In the genomic region with DNA sequence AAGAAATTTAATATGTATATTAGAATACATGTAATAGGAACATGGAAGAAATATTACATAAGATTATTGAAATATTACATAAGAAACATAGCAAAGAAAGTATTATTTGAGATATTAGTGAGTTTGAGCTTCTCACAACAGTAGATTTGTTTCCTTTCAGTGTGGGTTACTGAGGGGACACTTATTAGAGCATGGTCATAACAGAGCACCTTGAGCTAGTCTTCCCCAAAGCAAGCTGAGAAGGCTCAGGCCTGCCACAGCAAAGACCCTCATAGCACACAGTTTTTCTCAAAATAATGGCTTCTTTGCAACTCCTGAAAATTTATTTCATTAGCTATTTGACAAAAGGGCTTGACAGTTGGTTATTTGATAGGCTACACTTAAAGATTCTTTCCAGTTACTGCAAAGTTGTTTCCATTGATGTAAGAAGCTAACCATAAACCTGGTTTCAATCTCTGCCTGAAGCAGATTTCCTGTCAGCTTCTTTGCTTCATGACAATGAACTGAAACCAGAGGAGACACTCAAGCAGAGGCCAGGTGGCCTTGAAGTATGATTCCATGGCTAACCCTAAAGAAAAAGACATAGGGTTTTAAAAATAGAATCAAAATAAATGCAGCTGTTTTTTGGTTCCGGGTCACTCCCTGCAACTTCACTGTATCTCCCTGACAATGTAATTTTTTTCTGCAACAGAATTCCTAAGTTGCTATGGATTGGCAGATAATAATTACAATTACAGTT, we compare ENCODE assay signal across 11 cellular contexts.
A peak's percentile ranks its signal among the peaks of the same experiment; 100 is the strongest.
DNase-seq lines count a peak whose midpoint lies in the region; ATAC-seq, FAIRE-seq and TF ChIP-seq lines count a peak whose summit lies in the region.
"Had no signal": no experiment of that assay in that cellular context is flagged by ENCODE, and none has a peak within 500 bp of the region (broad histone marks: within the 10 kb centered on the region; RNA-seq: fewer than 3 reads in every experiment).

No MANE protein-coding gene starts in this region.

- no peaks in the 10 kb centered on the region for H3K27me3 ChIP-seq in vagina

- H3K27me3 Mint-ChIP-seq in nephron progenitor cell (ENCODE audit: low read depth, poor library complexity): no peaks in the 10 kb centered on the region

- peak; percentile 67 for FAIRE-seq in GM12891 (lab: Jason Lieb, UNC)
- no peak for FAIRE-seq in HTR-8/SVneo (lab: Jason Lieb, UNC)

- no peaks in the 10 kb centered on the region for H4K20me1 ChIP-seq in OCI-LY7 (ENCODE audit: insufficient read depth, low read length)

- H3K36me3 ChIP-seq in OCI-LY7 (ENCODE audit: insufficient read depth, low read length) (peaks cover 98% of the 10 kb centered on the region), vagina (peaks cover 0 to 59% of the 10 kb centered on the region in 2 donors)

- TF ChIP-seq POLR2A in GM12891 (IDR thresholded peaks at IDR 0.05; ENCODE audit: low read depth, low read length) (no peak), vagina (IDR thresholded peaks at IDR 0.05) (no peak)

- H3K36me3 Mint-ChIP-seq in nephron progenitor cell (ENCODE audit: low read depth): peaks cover 70% of the 10 kb centered on the region

- H3K9me3 Mint-ChIP-seq in nephron progenitor cell: no peaks in the 10 kb centered on the region

- intact Hi-C loops in OCI-LY7 (cut with micrococcal nuclease; ENCODE audit: unreplicated experiment): loop anchor here (5.0 kb wide), 1 partner anchor 137 kb away; the partner anchor contains the start of gene RIC1
- intact Hi-C loops in vagina (cut with DNase I): no loop called here

- H3K4me3 ChIP-seq in OCI-LY7 (ENCODE audit: low read depth, low read length, poor library complexity, severe bottlenecking) (peak overlapping the region; percentile 5), vagina (no peak overlapping the region)

- 0 out of 2 replicates have a peak, but pooled peaks cover 4% of the 10 kb centered on the region for H3K79me2 ChIP-seq in OCI-LY7 (ENCODE audit: insufficient read depth, low read depth, low read length)

- H3K9me3 ChIP-seq in OCI-LY7 (ENCODE audit: low read length): no peaks in the 10 kb centered on the region
- H3K9me3 ChIP-seq in vagina: no peaks in the 10 kb centered on the region

- peak overlapping the region; percentile 57 for H3K4me2 ChIP-seq in OCI-LY7 (ENCODE audit: low read length)

- peak; percentile 91 for ATAC-seq in HG02885 (IDR thresholded peaks at IDR 0.05; ENCODE audit: poor library complexity, unreplicated experiment)

- TF ChIP-seq CTCF in OCI-LY7 (conservative IDR thresholded peaks at IDR 0.05; ENCODE audit: low read length) (no peak), vagina (IDR thresholded peaks at IDR 0.05) (no peak), nephron progenitor cell (IDR thresholded peaks at IDR 0.05) (no peak)

- no peaks in the 10 kb centered on the region for H3K9me2 ChIP-seq in OCI-LY7 (ENCODE audit: insufficient read depth, low read length)

- no peak overlapping the region for H2AFZ ChIP-seq in OCI-LY7 (ENCODE audit: low read length)

- H3K27ac ChIP-seq in OCI-LY7 (ENCODE audit: low read depth, low read length, poor library complexity, severe bottlenecking): peak overlapping the region; percentile 86
- no peak overlapping the region for H3K27ac ChIP-seq in vagina
- H3K27ac ChIP-seq: HL-60 had no signal

- no TSS peak for BruUV-seq in OCI-LY7 (replicated peaks; lab: Mats Ljungman, UMichigan)

- H3K27ac Mint-ChIP-seq in nephron progenitor cell: no peak overlapping the region

- POLR2A ChIA-PET in OCI-LY7 (lab: Charles Lee): interaction anchor here (0.5 to 1.9 kb wide), 7 partner anchors 9 to 964 kb away, joined by 4 to 15 read pairs (median 5); no protein-coding TSS in a partner anchor

- CTCF ChIA-PET in OCI-LY7 (lab: Charles Lee; ENCODE audit: unreplicated experiment): no interaction called here

- DNase-seq in GM12891 (ENCODE audit: insufficient read length, low spot score) (peak; percentile 20), GM19240 (ENCODE audit: insufficient read length, low spot score) (peak; percentile 17), OCI-LY7 (ENCODE audit: low spot score) (peak; percentile 83), vagina (ENCODE audit: extremely low spot score in 2 of 2) (no peak), COLO668 (lab: John Stamatoyannopoulos, UW; ENCODE audit: unreplicated experiment) (no peak), nephron progenitor cell (no peak), HTR-8/SVneo (ENCODE audit: insufficient read length, low spot score) (no peak)
- DNase-seq: NCI-H510A treated with DMSO at 0.1 percent for 48 hours; stimulated activated CD4-positive, alpha-beta T cell treated with anti-CD3 and anti-CD28 coated beads, Interleukin-1b, Interleukin-23, amount 100 ng/mL, for 48 hours had no signal

- H3K4me1 Mint-ChIP-seq in nephron progenitor cell: no peaks in the 10 kb centered on the region

- H3K4me1 ChIP-seq in OCI-LY7 (ENCODE audit: insufficient read depth, low read length, poor library complexity, severe bottlenecking) (peaks cover 24% of the 10 kb centered on the region), vagina (no peaks in the 10 kb centered on the region)

- H3K4me3 Mint-ChIP-seq in nephron progenitor cell: no peak overlapping the region

TF ChIP-seq in GM12891, 5 proteins besides CTCF, POLR2A, EP300 and RAD21:
- TF ChIP-seq PAX5 (IDR thresholded peaks at IDR 0.05; ENCODE audit: insufficient read depth, low read length, severe bottlenecking): no peak
- 0 out of 2 replicates have a peak, but pooled peaks have one; percentile 14 for TF ChIP-seq SPI1 (IDR thresholded peaks at IDR 0.05; ENCODE audit: low read depth, low read length)
TF ChIP-seq in GM12891: peak in this region for 1.

Comparison
In these comparisons a context has a peak if more than half of its experiments do, and no peak if none do; other contexts are left out.
1. DNase-seq: peak in GM12891 (single experiment), GM19240 (single experiment) and OCI-LY7 (single experiment); none in vagina (0 of 2), COLO668 (single experiment), nephron progenitor cell (single experiment) and HTR-8/SVneo (single experiment).